8 cellular contexts compared by ENCODE assay signal in the genomic region with DNA sequence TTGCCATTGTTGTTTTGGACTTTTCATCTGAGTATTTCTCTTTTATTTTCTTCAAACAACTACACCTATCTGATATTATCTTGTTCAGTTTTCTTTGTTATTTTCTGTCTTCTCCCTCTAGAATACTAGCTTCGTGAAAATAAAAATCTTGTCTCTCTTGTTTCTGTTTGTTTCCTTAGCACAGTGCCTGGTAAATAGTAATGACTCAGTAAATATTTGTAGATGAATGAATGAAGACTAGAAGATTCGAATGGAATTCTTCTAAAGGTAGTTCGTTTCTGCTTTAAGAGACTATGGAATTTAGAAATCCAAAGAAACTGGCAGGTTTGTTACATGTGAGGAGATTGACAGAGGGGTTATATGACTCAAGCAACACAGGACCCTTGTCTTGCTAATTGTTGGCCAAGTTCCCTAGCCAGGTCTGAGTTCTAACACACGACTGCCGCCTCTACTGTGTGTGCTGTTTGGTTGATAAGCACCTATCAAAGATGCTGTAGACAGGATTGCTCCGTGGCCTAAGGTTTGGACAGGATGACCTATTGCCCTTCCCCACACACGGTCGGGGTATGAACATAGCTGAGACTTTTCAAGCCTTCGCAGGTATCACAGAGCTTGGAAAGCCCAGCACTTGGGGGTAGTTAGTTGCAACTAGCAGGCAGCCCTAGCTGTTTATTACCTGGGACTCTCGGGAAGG. TPM values are rescaled to one million over a fixed set of nuclear protein-coding genes. Genes with fewer than 3 reads are reported as not detected.
DNase-seq lines count a peak whose midpoint lies in the region; ATAC-seq, FAIRE-seq and TF ChIP-seq lines count a peak whose summit lies in the region.

No MANE protein-coding gene starts in this region.

- POLR2A ChIA-PET in GM12878 (lab: Charles Lee): interaction anchor here (0.6 to 1.2 kb wide), 5 partner anchors 28 to 86 kb away, joined by 3 to 11 read pairs (median 4); no protein-coding TSS in a partner anchor

- WGBS in GM12878 (ENCODE audit: insufficient coverage, insufficient replicate concordance, low lambda C conversion rate, missing lambda C conversion rate): 31% methylated on average over 10 of the region's 10 CpGs
- 58% methylated on average over 10 of the region's 10 CpGs for WGBS in thymus

- ATAC-seq in GM19324 (IDR thresholded peaks at IDR 0.05; ENCODE audit: low FRiP score, unreplicated experiment) (peak; percentile 9), GM12878 (peak; percentile 13), left lung (peak; percentile 19)

- TF ChIP-seq EP300 in GM12878 (IDR thresholded peaks at IDR 0.05; ENCODE audit: borderline replicate concordance in 1 of 2, control insufficient read depth in 1 of 2, low read depth in 2 of 2, low read length in 2 of 2): no peak

- TF ChIP-seq POLR2A in GM12878 (IDR thresholded peaks at IDR 0.05; ENCODE audit: low read depth, low read length): no peak

- no TSS peak for BruUV-seq in GM12878 (replicated peaks; lab: Mats Ljungman, UMichigan)

- H3K4me3 ChIP-seq in BLaER1: peak overlapping the region; percentile 87
- peak overlapping the region; percentile 88 for H3K4me3 ChIP-seq in HUES48 (ENCODE audit: low read depth, low read length)
- H3K4me3 ChIP-seq in GM12878: peak overlapping the region; percentile 51; the same call in 1 of the 2 replicates
- peak overlapping the region; percentile 68 to 75 for H3K4me3 ChIP-seq in left lung
- peak overlapping the region; percentile 71 for H3K4me3 ChIP-seq in thymus (ENCODE audit: low read length)

- RAD21 ChIA-PET in GM12878 (lab: Charles Lee; ENCODE audit: unreplicated experiment): interaction anchor here (0.8 to 1.5 kb wide), 2 partner anchors 45 to 77 kb away, joined by 3 to 8 read pairs; no protein-coding TSS in a partner anchor

- H3K27me3 ChIP-seq in BLaER1 (no peaks in the 10 kb centered on the region), HUES48 (ENCODE audit: control insufficient read depth, insufficient read depth, low read length) (no peaks in the 10 kb centered on the region), GM12878 (replicated peaks in 1 of 2; ENCODE audit: control insufficient read depth in 2 of 2, insufficient read depth in 2 of 2, low read length in 1 of 2) (no peaks in the 10 kb centered on the region; a peak in 1 of 4 replicates), left lung (no peaks in the 10 kb centered on the region), thymus (ENCODE audit: control insufficient read depth, insufficient read depth) (no peaks in the 10 kb centered on the region)

- FAIRE-seq in GM12878 (lab: Jason Lieb, UNC): no peak

- H3K4me2 ChIP-seq in BLaER1 (peak overlapping the region; percentile 92), GM12878 (ENCODE audit: control insufficient read depth, insufficient read depth) (peak overlapping the region; percentile 60)

- intact Hi-C loops in GM12878 (cut with micrococcal nuclease; ENCODE audit: unreplicated experiment): loop anchor here (10.0 kb wide), 1 partner anchor 48 kb away; no protein-coding TSS in a partner anchor
- intact Hi-C loops in left lung (cut with DNase I): no loop called here

- DNase-seq in GM12878 (ENCODE audit: low read depth, low spot score) (no peak), left lung (no peak), superior temporal gyrus (ENCODE audit: extremely low spot score) (no peak), T-helper 9 cell (no peak)

- CTCF ChIA-PET in GM12878 (lab: Yijun Ruan, JAX): interaction anchor here (0.6 to 1.6 kb wide), 7 partner anchors 10 to 1231 kb away, joined by 3 to 6 read pairs (median 3); no protein-coding TSS in a partner anchor

- H3K36me3 ChIP-seq in BLaER1: peaks cover 5% of the 10 kb centered on the region
- no peaks in the 10 kb centered on the region; the same call in 1 of the 2 replicates for H3K36me3 ChIP-seq in HUES48 (ENCODE audit: control insufficient read depth, insufficient read depth, low read length)
- no peaks in the 10 kb centered on the region for H3K36me3 ChIP-seq in GM12878 (ENCODE audit: control insufficient read depth in 2 of 2, insufficient read depth in 2 of 2, low read length in 1 of 2)
- H3K36me3 ChIP-seq in left lung: no peaks in the 10 kb centered on the region
- H3K36me3 ChIP-seq in thymus (ENCODE audit: control insufficient read depth, insufficient read depth): no peaks in the 10 kb centered on the region

- H3K9me3 ChIP-seq in BLaER1 (peaks cover 3% of the 10 kb centered on the region; the same call in 1 of the 2 replicates), HUES48 (ENCODE audit: control insufficient read depth, insufficient read depth, low read length) (no peaks in the 10 kb centered on the region), GM12878 (replicated peaks; ENCODE audit: control insufficient read depth, insufficient read depth, low read length) (no peaks in the 10 kb centered on the region), left lung (no peaks in the 10 kb centered on the region), thymus (ENCODE audit: control insufficient read depth) (no peaks in the 10 kb centered on the region)

- H3K27ac ChIP-seq in BLaER1 (peak overlapping the region; percentile 87), HUES48 (ENCODE audit: low read depth, low read length) (peak overlapping the region; percentile 91), GM12878 (ENCODE audit: control insufficient read depth, insufficient read depth) (no peak overlapping the region), left lung (peak overlapping the region; percentile 82 to 85), thymus (ENCODE audit: low read depth) (peak overlapping the region; percentile 61)

- peak overlapping the region; percentile 92 for H3K9ac ChIP-seq in BLaER1
- peak overlapping the region; percentile 68 for H3K9ac ChIP-seq in HUES48 (ENCODE audit: low read depth, low read length)
- peak overlapping the region; percentile 17; the same call in 1 of the 2 replicates for H3K9ac ChIP-seq in GM12878 (ENCODE audit: control insufficient read depth, insufficient read depth, low read length)

- 0 out of 2 replicates have a peak, but pooled peaks cover 6% of the 10 kb centered on the region for H4K20me1 ChIP-seq in BLaER1
- H4K20me1 ChIP-seq in GM12878 (ENCODE audit: control insufficient read depth, insufficient read depth): no peaks in the 10 kb centered on the region

- H3K79me2 ChIP-seq in GM12878 (ENCODE audit: control insufficient read depth, insufficient read depth, low read length): peaks cover 7% of the 10 kb centered on the region

- SMC1A ChIA-PET in GM12878 (lab: Charles Lee; ENCODE audit: uncharacterized antibody, unreplicated experiment): interaction anchor here (1.1 to 1.7 kb wide), 5 partner anchors 17 to 46 kb away, joined by 3 to 11 read pairs (median 3); no protein-coding TSS in a partner anchor

- no peak for TF ChIP-seq RAD21 in GM12878 (IDR thresholded peaks at IDR 0.05; ENCODE audit: insufficient read depth, low read depth, low read length)

- no peak for TF ChIP-seq CTCF in GM12878 (IDR thresholded peaks at IDR 0.05 in 2 of 3, conservative IDR thresholded peaks at IDR 0.05 in 1 of 3; ENCODE audit: control insufficient read depth in 2 of 3, extremely low read depth in 1 of 3, insufficient read depth in 1 of 3, low read depth in 3 of 3, low read length in 3 of 3)
- no peak for TF ChIP-seq CTCF in left lung (IDR thresholded peaks at IDR 0.05)

- H2AFZ ChIP-seq in GM12878 (ENCODE audit: control insufficient read depth, low read depth, low read length): peak overlapping the region; percentile 95

- in situ Hi-C loops in GM12878 (cut with MboI): no loop called here

- peaks cover 30% of the 10 kb centered on the region for H3K4me1 ChIP-seq in BLaER1
- H3K4me1 ChIP-seq in HUES48 (ENCODE audit: control insufficient read depth, insufficient read depth, low read length): peaks cover 33% of the 10 kb centered on the region
- H3K4me1 ChIP-seq in GM12878 (ENCODE audit: control insufficient read depth, insufficient read depth, low read length): no peaks in the 10 kb centered on the region; the same call in 1 of the 2 replicates
- peaks cover 15 to 38% of the 10 kb centered on the region in 2 donors for H3K4me1 ChIP-seq in left lung
- H3K4me1 ChIP-seq in thymus (ENCODE audit: control insufficient read depth, insufficient read depth, low read length): peaks cover 6% of the 10 kb centered on the region

TF ChIP-seq in GM12878, 131 proteins besides CTCF, POLR2A, EP300 and RAD21:
- no peak for TF ChIP-seq SMAD1 (IDR thresholded peaks at IDR 0.05; ENCODE audit: low read depth, partially characterized antibody)
- no peak for TF ChIP-seq MTA2 (IDR thresholded peaks at IDR 0.05; ENCODE audit: low read depth)
- TF ChIP-seq ZNF217 (IDR thresholded peaks at IDR 0.05): no peak
- no peak for TF ChIP-seq JUNB (IDR thresholded peaks at IDR 0.05)
- no peak for TF ChIP-seq KLF5 (IDR thresholded peaks at IDR 0.05; ENCODE audit: partially characterized antibody)
- no peak for TF ChIP-seq SMAD5 (IDR thresholded peaks at IDR 0.05; ENCODE audit: low read depth)
- TF ChIP-seq, protein P1, sequence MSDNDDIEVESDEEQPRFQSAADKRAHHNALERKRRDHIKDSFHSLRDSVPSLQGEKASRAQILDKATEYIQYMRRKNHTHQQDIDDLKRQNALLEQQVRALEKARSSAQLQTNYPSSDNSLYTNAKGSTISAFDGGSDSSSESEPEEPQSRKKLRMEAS (IDR thresholded peaks at IDR 0.05; ENCODE audit: low read depth, low read length): no peak

RNA-seq across cellular contexts. Expression of gene TMEM135, which starts 0.8 kb away (rescaled TPM):
- 54.0 and 135 TPM in 2 replicates for total RNA-seq in GM12878 (2013; cell fraction: nucleolus; rRNA removed)
- total RNA-seq in GM12878 (2014; rRNA removed): 13.1 and 16.5 TPM in 2 replicates
- 24.2 and 24.6 TPM in 2 replicates for total RNA-seq in GM12878 (2014; rRNA removed; fragmentation: Illumina TruSeq; extraction: Trizol)
- total RNA-seq in GM12878 (2021): 15.9 and 16.8 TPM in 2 replicates
- polyA plus RNA-seq in GM12878 (2011; ENCODE audit: low read depth): 3.5 TPM
- polyA plus RNA-seq in GM12878 (2011; rRNA removed): 23.3 and 37.4 TPM in 2 replicates
- polyA plus RNA-seq in GM12878 (2011; cell fraction: cytosol; rRNA removed): 16.6 and 21.6 TPM in 2 replicates
- 12.2 and 13.3 TPM in 2 replicates for polyA plus RNA-seq in GM12878 (2011; cell fraction: nucleus; rRNA removed)
- 5.6 and 9.4 TPM in 2 replicates for polyA plus RNA-seq in GM12878 (2012)
- polyA plus RNA-seq in GM12878 (2014; fragmentation: Illumina TruSeq; extraction: Trizol): 10.7 and 12.8 TPM in 2 replicates
- 1 to 10 TPM; 7.2 to 9.1 TPM for polyA plus RNA-seq in GM12878 (2014; fragmentation: Nextera tagmentation; extraction: Ambion mirVana)
- 8.6 and 117 TPM in 2 replicates for polyA plus RNA-seq in GM12878 (2014; rRNA removed)
- polyA plus RNA-seq in GM12878 (2016; fragmentation: Nextera tagmentation; extraction: Ambion mirVana): 10 to 100 TPM in 1 of 2 experiments, 1 to 10 TPM in 1; 9.2 to 12.7 TPM
- 37.5 and 61.0 TPM in 2 replicates for polyA minus RNA-seq in GM12878 (2011; rRNA and poly(A)+ RNA removed)
- 11.4 and 14.7 TPM in 2 replicates for polyA minus RNA-seq in GM12878 (2011; cell fraction: cytosol; rRNA and poly(A)+ RNA removed)
- polyA minus RNA-seq in GM12878 (2011; cell fraction: nucleus; rRNA and poly(A)+ RNA removed): 50.2 and 102 TPM in 2 replicates
- 10 to 100 TPM; 21.3 to 26.6 TPM for total RNA-seq in left lung
- polyA plus RNA-seq in thymus: 11.1 TPM

Comparison
In these comparisons a context has a peak if more than half of its experiments do, and no peak if none do; other contexts are left out.
1. H3K9ac ChIP-seq: peak in every context shown above with its lines; median percentile 92 in BLaER1; 68 in HUES48; 17 in GM12878.